Comparison of ENCODE assay signal across 25 cellular contexts in the genomic region with DNA sequence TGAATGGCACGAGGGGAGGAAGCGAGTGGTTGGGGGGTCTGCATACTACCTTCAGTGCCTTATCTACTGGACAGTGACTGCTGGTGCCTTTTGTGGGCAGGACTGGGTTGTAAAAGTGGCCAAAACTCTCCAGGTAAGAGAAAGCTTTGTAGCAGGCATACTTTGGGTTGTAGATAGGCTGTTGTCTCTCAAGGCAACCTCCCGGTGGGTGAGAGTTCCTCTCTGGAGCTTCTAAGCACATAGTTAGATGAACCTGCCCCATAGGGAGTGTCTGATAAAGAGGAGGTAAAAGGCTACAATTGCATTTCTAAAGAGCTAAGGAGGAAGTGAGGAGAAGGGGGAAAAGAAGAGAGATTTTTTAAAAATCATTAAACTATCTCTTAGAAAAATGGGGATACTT. TPM values are rescaled to one million over a fixed set of nuclear protein-coding genes. Genes with fewer than 3 reads are reported as not detected.
DNase-seq lines count a peak whose midpoint lies in the region; ATAC-seq and TF ChIP-seq lines count a peak whose summit lies in the region.
"Had no signal": no experiment of that assay in that cellular context is flagged by ENCODE, and none has a peak within 500 bp of the region (broad histone marks: within the 10 kb centered on the region; RNA-seq: fewer than 3 reads in every experiment).

No MANE protein-coding gene starts in this region.

- peak overlapping the region; percentile 94 for H2BK5ac ChIP-seq in mesendoderm (ENCODE audit: low read length)

- no peak overlapping the region for H3K4me3 ChIP-seq in HUES48 (ENCODE audit: low read depth, low read length)
- no peak overlapping the region for H3K4me3 ChIP-seq in mesendoderm (ENCODE audit: low read length)
- H3K4me3 ChIP-seq in adrenal gland = no peak overlapping the region
- H3K4me3 ChIP-seq: BLaER1, GM12878 had no signal

- H2AK5ac ChIP-seq in mesendoderm (ENCODE audit: low read length) = no peak overlapping the region

- TF ChIP-seq CTCF in WTC11 (IDR thresholded peaks at IDR 0.05) (no peak), adrenal gland (IDR thresholded peaks at IDR 0.05) (no peak), foreskin keratinocyte (conservative IDR thresholded peaks at IDR 0.05) (no peak)

- H3K27me3 ChIP-seq in HUES48 (ENCODE audit: control insufficient read depth, insufficient read depth, low read length) (no peaks in the 10 kb centered on the region), mesendoderm (ENCODE audit: insufficient read depth, low read length, poor library complexity) (no peaks in the 10 kb centered on the region), adrenal gland (no peaks in the 10 kb centered on the region), foreskin keratinocyte (peaks cover 3% of the 10 kb centered on the region)
- H3K27me3 ChIP-seq: BLaER1 had no signal

- H3K4ac ChIP-seq in mesendoderm (ENCODE audit: low read depth, low read length) = peak overlapping the region; percentile 77

- H3K36me3 Mint-ChIP-seq in T-helper 2 cell treated with Interferon-gamma antibody and Interleukin-4, amounts not matched to agents 5 μg/mL and 100 μg/mL, for 36 hours (ENCODE audit: low read depth) = peaks cover 3% of the 10 kb centered on the region
- H3K36me3 Mint-ChIP-seq in WTC11 = no peaks in the 10 kb centered on the region

- CTCF ChIA-PET in WTC11 (lab: Charles Lee) = interaction anchor here (1.2 to 10.2 kb wide), 4 partner anchors 20 to 60 kb away, joined by 3 to 117 read pairs (median 8); no protein-coding TSS in a partner anchor

- H3K9me3 Mint-ChIP-seq in T-helper 2 cell treated with Interferon-gamma antibody and Interleukin-4, amounts not matched to agents 5 μg/mL and 100 μg/mL, for 36 hours = no peaks in the 10 kb centered on the region
- no peaks in the 10 kb centered on the region for H3K9me3 Mint-ChIP-seq in WTC11
- H3K9me3 Mint-ChIP-seq: CD4-positive, alpha-beta T cell had no signal

- TF ChIP-seq POLR2A in adrenal gland (IDR thresholded peaks at IDR 0.05) = no peak

- H3K27ac Mint-ChIP-seq in T-helper 2 cell treated with Interferon-gamma antibody and Interleukin-4, amounts not matched to agents 5 μg/mL and 100 μg/mL, for 36 hours = peak overlapping the region; percentile 47
- peak overlapping the region; percentile 67; the same call in 1 of the 2 replicates for H3K27ac Mint-ChIP-seq in WTC11
- H3K27ac Mint-ChIP-seq: CD4-positive, alpha-beta T cell had no signal

- WGBS in mesendoderm (ENCODE audit: extremely low coverage, insufficient coverage, low lambda C conversion rate) = no CpG with 5 or more reads among the region's 3 CpGs
- 38 to 55% (median 47%) methylated on average over 3 of the region's 3 CpGs for WGBS in adrenal gland, 4 donors

- DNase-seq in T-helper 2 cell treated with Interferon-gamma antibody and Interleukin-4, amounts not matched to agents 5 μg/mL and 100 μg/mL, for 36 hours (ENCODE audit: low spot score) = no peak
- no peak for DNase-seq in T-helper 2 cell
- DNase-seq in WTC11 (ENCODE audit: low spot score) = no peak
- peak; percentile 81 for DNase-seq in mesendoderm
- DNase-seq in adrenal gland = no peak
- DNase-seq in left lobe of liver (ENCODE audit: low spot score) = no peak
- no peak for DNase-seq in foreskin keratinocyte
- DNase-seq: ACHN; Caco-2; CD4-positive, alpha-beta T cell; DND-41; HCEC 1CT; KBM-7; NCI-H1105; NCI-H2081; NCI-H2171 treated with DMSO at 0.1 percent for 48 hours; NCI-H446; NCI-H526 had no signal

- H3K9me3 ChIP-seq in HUES48 (ENCODE audit: control insufficient read depth, insufficient read depth, low read length) (no peaks in the 10 kb centered on the region), adrenal gland (replicated peaks in 1 of 3) (no peaks in the 10 kb centered on the region)
- H3K9me3 ChIP-seq: BLaER1, Caco-2 had no signal

- peaks cover 8% of the 10 kb centered on the region for H3K79me2 ChIP-seq in mesendoderm (ENCODE audit: control insufficient read depth, insufficient read depth, low read length)

- H2BK120ac ChIP-seq in mesendoderm (ENCODE audit: low read depth, low read length) = no peak overlapping the region

- no peak overlapping the region for H4K5ac ChIP-seq in mesendoderm (ENCODE audit: low read length)

- H4K8ac ChIP-seq in mesendoderm (ENCODE audit: low read depth, low read length) = no peak overlapping the region

- intact Hi-C loops in adrenal gland (cut with DNase I) = no loop called here

- H3K4me1 ChIP-seq in HUES48 (ENCODE audit: control insufficient read depth, insufficient read depth, low read length) (peaks cover 20% of the 10 kb centered on the region), mesendoderm (ENCODE audit: control insufficient read depth, low read depth, low read length) (peaks cover 17% of the 10 kb centered on the region), adrenal gland (replicated peaks in 1 of 2) (peaks cover 7 to 20% of the 10 kb centered on the region in 2 donors), foreskin keratinocyte (no peaks in the 10 kb centered on the region)

- H2BK15ac ChIP-seq in mesendoderm (replicated peaks; ENCODE audit: low read depth) = no peak overlapping the region

- POLR2A ChIA-PET in WTC11 (lab: Charles Lee) = no interaction called here

- no peak for ATAC-seq in WTC11
- no peak for ATAC-seq in left lobe of liver
- no peak for ATAC-seq in foreskin keratinocyte
- ATAC-seq: GM12878, Right ventricle myocardium inferior had no signal

- no peak overlapping the region for H3K23ac ChIP-seq in mesendoderm (ENCODE audit: low read length)

- no peaks in the 10 kb centered on the region for H3K36me3 ChIP-seq in HUES48 (ENCODE audit: control insufficient read depth, insufficient read depth, low read length)
- no peaks in the 10 kb centered on the region for H3K36me3 ChIP-seq in mesendoderm (ENCODE audit: control insufficient read depth, insufficient read depth, low read length)
- no peaks in the 10 kb centered on the region for H3K36me3 ChIP-seq in adrenal gland (replicated peaks in 1 of 2)
- H3K36me3 ChIP-seq: BLaER1 had no signal

- H3K56ac ChIP-seq in mesendoderm (ENCODE audit: low read length) = peak overlapping the region; percentile 69

- H3K27me3 Mint-ChIP-seq in T-helper 2 cell treated with Interferon-gamma antibody and Interleukin-4, amounts not matched to agents 5 μg/mL and 100 μg/mL, for 36 hours (ENCODE audit: low read depth) = peaks cover 8% of the 10 kb centered on the region
- peaks cover 3% of the 10 kb centered on the region; the same call in 1 of the 2 replicates for H3K27me3 Mint-ChIP-seq in WTC11 (ENCODE audit: low read depth)
- H3K27me3 Mint-ChIP-seq: CD4-positive, alpha-beta T cell had no signal

- H3K79me1 ChIP-seq in mesendoderm (ENCODE audit: low read length) = peaks cover 4% of the 10 kb centered on the region

- peaks cover 22% of the 10 kb centered on the region for H3K4me1 Mint-ChIP-seq in T-helper 2 cell treated with Interferon-gamma antibody and Interleukin-4, amounts not matched to agents 5 μg/mL and 100 μg/mL, for 36 hours (ENCODE audit: low read depth)
- peaks cover 42% of the 10 kb centered on the region for H3K4me1 Mint-ChIP-seq in WTC11

- H3K4me2 ChIP-seq in mesendoderm (ENCODE audit: low read length) = no peak overlapping the region
- H3K4me2 ChIP-seq: BLaER1 had no signal

- no peak overlapping the region for H3K4me3 Mint-ChIP-seq in T-helper 2 cell treated with Interferon-gamma antibody and Interleukin-4, amounts not matched to agents 5 μg/mL and 100 μg/mL, for 36 hours
- no peak overlapping the region for H3K4me3 Mint-ChIP-seq in WTC11
- H3K4me3 Mint-ChIP-seq: CD4-positive, alpha-beta T cell had no signal

- no peak overlapping the region for H3K9ac ChIP-seq in HUES48 (ENCODE audit: low read depth, low read length)
- no peak overlapping the region for H3K9ac ChIP-seq in mesendoderm (ENCODE audit: low read length)
- H3K9ac ChIP-seq: BLaER1 had no signal

- H3K27ac ChIP-seq in HUES48 (ENCODE audit: low read depth, low read length) = peak overlapping the region; percentile 27
- peak overlapping the region; percentile 40 for H3K27ac ChIP-seq in mesendoderm (ENCODE audit: low read depth, low read length)
- H3K27ac ChIP-seq in adrenal gland = no peak overlapping the region
- H3K27ac ChIP-seq in foreskin keratinocyte = no peak overlapping the region
- H3K27ac ChIP-seq: 22Rv1, BLaER1, HL-60 had no signal

- H3K18ac ChIP-seq in mesendoderm (ENCODE audit: low read length) = peak overlapping the region; percentile 98

TF ChIP-seq in WTC11, 78 proteins besides CTCF, POLR2A, EP300 and RAD21 (continues in another document):
- TF ChIP-seq, protein P1, sequence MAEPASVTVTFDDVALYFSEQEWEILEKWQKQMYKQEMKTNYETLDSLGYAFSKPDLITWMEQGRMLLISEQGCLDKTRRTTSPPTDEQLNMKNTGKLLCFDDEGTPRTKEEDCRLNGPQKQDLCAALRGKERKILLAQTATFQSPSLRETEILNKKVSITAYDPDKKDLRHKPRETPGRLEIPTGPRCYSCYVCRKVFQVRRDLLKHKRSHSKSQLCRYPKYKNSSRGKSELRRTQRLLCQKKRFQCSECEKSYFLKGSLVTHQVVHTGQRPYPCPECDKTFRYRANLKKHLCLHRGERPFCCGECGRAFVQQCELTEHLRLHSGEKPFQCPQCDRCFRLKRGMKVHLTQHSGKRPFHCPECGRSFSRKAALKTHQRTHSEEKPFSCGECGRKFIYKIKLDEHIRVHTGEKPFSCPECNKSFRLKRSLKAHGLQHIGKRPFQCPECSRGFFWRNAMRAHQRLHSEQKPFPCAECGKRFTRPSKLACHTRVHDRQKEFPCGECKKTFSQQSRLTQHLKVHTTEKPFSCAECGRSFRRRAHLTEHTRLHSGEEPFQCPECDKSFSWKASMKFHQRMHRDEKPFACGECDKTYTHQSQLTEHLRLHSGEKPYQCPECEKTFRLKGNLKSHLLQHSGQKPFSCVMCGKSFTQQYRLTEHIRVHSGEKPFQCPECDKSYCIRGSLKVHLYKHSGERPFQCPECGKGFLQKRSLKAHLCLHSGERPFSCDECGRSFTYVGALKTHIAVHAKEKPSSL (CRISPR knock-in tag; conservative IDR thresholded peaks at IDR 0.05) = no peak
- TF ChIP-seq FOXK1 (CRISPR knock-in tag; IDR thresholded peaks at IDR 0.05) = no peak

RNA-seq across cellular contexts. Expression of gene DAD1, which starts 4.2 kb away (rescaled TPM):
- total RNA-seq in WTC11 (2021) = 125 to 156 TPM (median 144 TPM) in 3 replicates
- polyA plus RNA-seq in mesendoderm (2013, experiment 1 of 2) = 168 TPM
- 167 TPM for polyA plus RNA-seq in mesendoderm (2013, experiment 2 of 2)
- total RNA-seq in adrenal gland = 100 to 1,000 TPM; 203 to 382 (median 291) TPM
- polyA plus RNA-seq in adrenal gland = 100 to 1,000 TPM in 2 of 3 donors, 10 to 100 TPM in 1; 91.8 to 537 (median 190) TPM
- 133 TPM for total RNA-seq in left lobe of liver
- total RNA-seq in foreskin keratinocyte = 211 and 266 TPM in 2 replicates
- 303 and 367 TPM in 2 replicates for polyA plus RNA-seq in foreskin keratinocyte

RNA-seq across cellular contexts. Expression of gene ABHD4, which starts 4.9 kb away (rescaled TPM):
- total RNA-seq in WTC11 (2021) (33.5 to 36.1 TPM (median 33.9 TPM) in 3 replicates), adrenal gland (10 to 100 TPM; 21.4 to 93.4 (median 48.8) TPM), left lobe of liver (20.0 TPM), foreskin keratinocyte (7.4 and 8.2 TPM in 2 replicates)
- 35.9 TPM for polyA plus RNA-seq in mesendoderm (2013, experiment 1 of 2)
- polyA plus RNA-seq in mesendoderm (2013, experiment 2 of 2) = 31.8 TPM
- polyA plus RNA-seq in adrenal gland (10 to 100 TPM; 23.3 to 44.5 (median 41.8) TPM), foreskin keratinocyte (12.7 and 12.8 TPM in 2 replicates)

RNA-seq across cellular contexts. Expression of gene OR6J1, which starts 51.0 kb away (rescaled TPM):
- total RNA-seq in WTC11 (2021) (not detected in 3 replicates), adrenal gland (not detected), left lobe of liver (not detected), foreskin keratinocyte (not detected in 2 replicates)
- polyA plus RNA-seq in mesendoderm (2013, experiment 1 of 2) = not detected
- polyA plus RNA-seq in mesendoderm (2013, experiment 2 of 2) = not detected
- polyA plus RNA-seq in adrenal gland (not detected), foreskin keratinocyte (not detected in 2 replicates)
- total RNA-seq: CD4-positive, alpha-beta T cell; GM12878; HT-29; Right ventricle myocardium inferior had no signal
- polyA plus RNA-seq: GM12878 had no signal

Comparison
In these comparisons a context has a peak if more than half of its experiments do, and no peak if none do; other contexts are left out.
1. H3K27ac ChIP-seq: peak in HUES48 (single experiment) and mesendoderm (single experiment); none in adrenal gland (0 of 5) and foreskin keratinocyte (single experiment).